In the genomic region with DNA sequence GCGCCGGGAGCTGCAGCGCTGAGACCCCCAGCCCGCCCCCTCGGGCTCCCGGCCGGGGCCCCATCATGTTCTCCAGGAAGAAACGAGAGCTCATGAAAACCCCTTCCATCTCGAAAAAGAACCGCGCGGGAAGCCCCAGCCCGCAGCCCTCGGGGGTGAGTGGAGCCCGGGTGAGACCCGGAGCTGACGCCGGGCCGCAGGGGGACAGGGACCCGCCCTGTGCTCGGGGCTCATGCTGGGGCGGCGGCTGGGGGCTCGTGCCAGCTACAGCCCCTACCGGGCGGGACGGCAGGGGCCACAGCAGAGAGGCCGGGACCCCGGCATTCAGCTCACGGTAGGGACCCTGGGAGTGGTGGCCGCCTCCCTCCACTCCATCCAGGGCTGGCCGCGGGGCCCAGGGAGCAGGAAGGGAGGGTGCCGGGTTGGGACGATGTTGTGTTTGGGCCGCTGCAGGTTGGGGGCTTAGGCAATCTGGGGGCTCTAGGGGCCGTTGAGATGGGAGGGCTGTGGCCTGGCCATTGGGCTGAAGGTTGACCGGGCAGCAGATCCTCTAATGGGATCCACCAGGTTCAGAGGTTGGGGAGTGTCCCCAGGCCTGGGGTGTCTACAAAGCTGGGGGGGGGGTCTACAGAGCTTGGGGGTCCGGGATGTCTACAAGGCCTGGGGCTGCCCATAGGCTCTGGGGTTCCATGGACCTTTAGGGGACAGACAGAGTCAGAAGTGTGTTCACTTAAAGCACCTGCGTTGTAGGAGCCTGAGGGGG, we compare ENCODE assay signal across 8 cellular contexts. TPM values are rescaled to one million over a fixed set of nuclear protein-coding genes. Genes with fewer than 3 reads are reported as not detected.
A peak's percentile ranks its signal among the peaks of the same experiment; 100 is the strongest.
DNase-seq lines count a peak whose midpoint lies in the region; ATAC-seq and TF ChIP-seq lines count a peak whose summit lies in the region.

No MANE protein-coding gene starts in this region.

- H3K4me1 ChIP-seq in urinary bladder (ENCODE audit: insufficient read depth) = peaks cover 3% of the 10 kb centered on the region
- no peaks in the 10 kb centered on the region for H3K4me1 ChIP-seq in osteoblast (ENCODE audit: insufficient read depth, low read length)

- peaks cover 30% of the 10 kb centered on the region for H3K4me1 Mint-ChIP-seq in activated T-helper 2 cell treated with anti-CD3 and anti-CD28 coated beads, Interferon-gamma antibody, Interleukin-2, Interleukin-4, amounts not matched to agents 10 μg/mL and 5 μg/mL and 100 μg/mL, durations not matched to agents 14 hours and 24 hours and 36 hours (ENCODE audit: low read depth)

- H3K27ac ChIP-seq in urinary bladder (ENCODE audit: low read depth) (no peak overlapping the region), osteoblast (ENCODE audit: low read depth, low read length) (no peak overlapping the region)

- no peaks in the 10 kb centered on the region for H3K9me3 ChIP-seq in osteoblast (ENCODE audit: low read depth, low read length)

- no peaks in the 10 kb centered on the region for H3K27me3 Mint-ChIP-seq in activated T-helper 2 cell treated with anti-CD3 and anti-CD28 coated beads, Interferon-gamma antibody, Interleukin-2, Interleukin-4, amounts not matched to agents 10 μg/mL and 5 μg/mL and 100 μg/mL, durations not matched to agents 14 hours and 24 hours and 36 hours (ENCODE audit: low read depth)

- DNase-seq in GM12864 (ENCODE audit: low read depth) (no peak), kidney epithelial cell (ENCODE audit: low read depth) (no peak), NCI-H2171 treated with DMSO at 0.1 percent for 48 hours (lab: John Stamatoyannopoulos, UW) (no peak), NCI-H524 treated with DMSO at 0.1 percent for 48 hours (lab: John Stamatoyannopoulos, UW) (no peak), osteoblast (ENCODE audit: insufficient read length, low spot score, missing footprints) (no peak)
- no peak for DNase-seq in activated T-helper 2 cell treated with anti-CD3 and anti-CD28 coated beads, Interferon-gamma antibody, Interleukin-2, Interleukin-4, amounts not matched to agents 10 μg/mL and 5 μg/mL and 100 μg/mL, durations not matched to agents 14 hours and 24 hours and 36 hours (ENCODE audit: low spot score)

- TF ChIP-seq CTCF in GM12864 (IDR thresholded peaks at IDR 0.05; ENCODE audit: low read depth, low read length, missing control alignments) (no peak), kidney epithelial cell (IDR thresholded peaks at IDR 0.05; ENCODE audit: insufficient read depth, low read length, poor library complexity, severe bottlenecking) (no peak), osteoblast (IDR thresholded peaks at IDR 0.05; ENCODE audit: extremely low read depth, low read depth, low read length) (no peak)

- H3K36me3 Mint-ChIP-seq in activated T-helper 2 cell treated with anti-CD3 and anti-CD28 coated beads, Interferon-gamma antibody, Interleukin-2, Interleukin-4, amounts not matched to agents 10 μg/mL and 5 μg/mL and 100 μg/mL, durations not matched to agents 14 hours and 24 hours and 36 hours (ENCODE audit: low read depth) = peaks cover 27% of the 10 kb centered on the region

- no peaks in the 10 kb centered on the region for H3K36me3 ChIP-seq in kidney epithelial cell (ENCODE audit: control insufficient read depth, insufficient read depth, low read length)
- H3K36me3 ChIP-seq in urinary bladder (ENCODE audit: insufficient read depth) = no peaks in the 10 kb centered on the region
- H3K36me3 ChIP-seq in osteoblast (ENCODE audit: insufficient read depth, low read length) = no peaks in the 10 kb centered on the region

- H3K4me3 ChIP-seq in GM12864 (ENCODE audit: low read depth, low read length) (peak overlapping the region; percentile 94), kidney epithelial cell (ENCODE audit: low read depth, low read length) (peak overlapping the region; percentile 18), urinary bladder (ENCODE audit: low read depth, low read length) (peak overlapping the region; percentile 42), osteoblast (ENCODE audit: insufficient read depth, low read length) (no peak overlapping the region)

- H3K79me2 ChIP-seq in osteoblast (ENCODE audit: insufficient read depth, low read length) = no peaks in the 10 kb centered on the region

- H3K27me3 ChIP-seq in kidney epithelial cell (ENCODE audit: control insufficient read depth, insufficient read depth, low read length) (peaks cover 47% of the 10 kb centered on the region), osteoblast (ENCODE audit: insufficient read depth, low read length) (peaks cover 51% of the 10 kb centered on the region)

- no peaks in the 10 kb centered on the region for H3K9me3 Mint-ChIP-seq in activated T-helper 2 cell treated with anti-CD3 and anti-CD28 coated beads, Interferon-gamma antibody, Interleukin-2, Interleukin-4, amounts not matched to agents 10 μg/mL and 5 μg/mL and 100 μg/mL, durations not matched to agents 14 hours and 24 hours and 36 hours

- peak overlapping the region; percentile 87 for H3K4me3 Mint-ChIP-seq in activated T-helper 2 cell treated with anti-CD3 and anti-CD28 coated beads, Interferon-gamma antibody, Interleukin-2, Interleukin-4, amounts not matched to agents 10 μg/mL and 5 μg/mL and 100 μg/mL, durations not matched to agents 14 hours and 24 hours and 36 hours (ENCODE audit: low read depth)

- H2AFZ ChIP-seq in osteoblast (ENCODE audit: low read length) = no peak overlapping the region

- no peaks in the 10 kb centered on the region for H4K20me1 ChIP-seq in osteoblast (ENCODE audit: insufficient read depth, low read length)

- peak overlapping the region; percentile 88 for H3K27ac Mint-ChIP-seq in activated T-helper 2 cell treated with anti-CD3 and anti-CD28 coated beads, Interferon-gamma antibody, Interleukin-2, Interleukin-4, amounts not matched to agents 10 μg/mL and 5 μg/mL and 100 μg/mL, durations not matched to agents 14 hours and 24 hours and 36 hours

- WGBS in urinary bladder = 5% methylated on average over 40 of the region's 40 CpGs

- intact Hi-C loops in activated T-helper 2 cell treated with anti-CD3 and anti-CD28 coated beads, Interferon-gamma antibody, Interleukin-2, Interleukin-4, amounts not matched to agents 10 μg/mL and 5 μg/mL and 100 μg/mL, durations not matched to agents 14 hours and 24 hours and 36 hours (cut with micrococcal nuclease) = loop anchor here (2.0 to 5.0 kb wide), 3 partner anchors 27 to 40 kb away; partner anchors contain the start of genes ABCA7, CNN2 and GPX4

- no peak overlapping the region for H3K4me2 ChIP-seq in osteoblast (ENCODE audit: insufficient read depth, low read length)

- ATAC-seq in HG03280 (IDR thresholded peaks at IDR 0.05; ENCODE audit: unreplicated experiment) = peak; percentile 13

RNA-seq across cellular contexts. Expression of gene ARHGAP45, which starts 0.6 kb away (rescaled TPM):
- 158 TPM in 2 replicates for total RNA-seq in activated T-helper 2 cell treated with anti-CD3 and anti-CD28 coated beads, Interferon-gamma antibody, Interleukin-2, Interleukin-4, amounts not matched to agents 10 μg/mL and 5 μg/mL and 100 μg/mL, durations not matched to agents 14 hours and 24 hours and 36 hours
- total RNA-seq in kidney epithelial cell = 1.4 and 4.2 TPM in 2 replicates
- 5.7 TPM for total RNA-seq in urinary bladder
- 12.0 TPM for polyA plus RNA-seq in urinary bladder
- total RNA-seq in osteoblast = 0.59 and 0.72 TPM in 2 replicates

RNA-seq across cellular contexts. Expression of gene ABCA7, which starts 27.6 kb away (rescaled TPM):
- 17.2 and 19.6 TPM in 2 replicates for total RNA-seq in activated T-helper 2 cell treated with anti-CD3 and anti-CD28 coated beads, Interferon-gamma antibody, Interleukin-2, Interleukin-4, amounts not matched to agents 10 μg/mL and 5 μg/mL and 100 μg/mL, durations not matched to agents 14 hours and 24 hours and 36 hours
- total RNA-seq in kidney epithelial cell (16.4 and 17.0 TPM in 2 replicates), urinary bladder (1.9 TPM), osteoblast (33.3 and 43.0 TPM in 2 replicates)
- 5.9 TPM for polyA plus RNA-seq in urinary bladder

RNA-seq across cellular contexts. Expression of gene POLR2E, which starts 27.7 kb away (rescaled TPM):
- 260 and 272 TPM in 2 replicates for total RNA-seq in activated T-helper 2 cell treated with anti-CD3 and anti-CD28 coated beads, Interferon-gamma antibody, Interleukin-2, Interleukin-4, amounts not matched to agents 10 μg/mL and 5 μg/mL and 100 μg/mL, durations not matched to agents 14 hours and 24 hours and 36 hours
- total RNA-seq in kidney epithelial cell (204 and 267 TPM in 2 replicates), urinary bladder (35.2 TPM), osteoblast (70.2 and 74.0 TPM in 2 replicates)
- 255 TPM for polyA plus RNA-seq in urinary bladder

RNA-seq across cellular contexts. Expression of gene GPX4, which starts 36.3 kb away (rescaled TPM):
- total RNA-seq in activated T-helper 2 cell treated with anti-CD3 and anti-CD28 coated beads, Interferon-gamma antibody, Interleukin-2, Interleukin-4, amounts not matched to agents 10 μg/mL and 5 μg/mL and 100 μg/mL, durations not matched to agents 14 hours and 24 hours and 36 hours = 257 TPM in 2 replicates
- 538 and 611 TPM in 2 replicates for total RNA-seq in kidney epithelial cell
- 71.3 TPM for total RNA-seq in urinary bladder
- polyA plus RNA-seq in urinary bladder = 452 TPM
- 515 TPM in 2 replicates for total RNA-seq in osteoblast

RNA-seq across cellular contexts. Expression of gene CNN2, which starts 41.1 kb away (rescaled TPM):
- total RNA-seq in activated T-helper 2 cell treated with anti-CD3 and anti-CD28 coated beads, Interferon-gamma antibody, Interleukin-2, Interleukin-4, amounts not matched to agents 10 μg/mL and 5 μg/mL and 100 μg/mL, durations not matched to agents 14 hours and 24 hours and 36 hours = 160 and 163 TPM in 2 replicates
- 285 and 314 TPM in 2 replicates for total RNA-seq in kidney epithelial cell
- total RNA-seq in urinary bladder = 73.3 TPM
- 97.1 TPM for polyA plus RNA-seq in urinary bladder
- total RNA-seq in osteoblast = 537 and 594 TPM in 2 replicates

Comparison
In these comparisons a context has a peak if more than half of its experiments do, and no peak if none do; other contexts are left out.
1. RNA of gene ARHGAP45, which starts 0.6 kb away (total RNA-seq): 158 TPM in activated T-helper 2 cell treated with anti-CD3 and anti-CD28 coated beads, Interferon-gamma antibody, Interleukin-2, Interleukin-4, amounts not matched to agents 10 μg/mL and 5 μg/mL and 100 μg/mL, durations not matched to agents 14 hours and 24 hours and 36 hours; 5.7 TPM in urinary bladder (single experiment), 1.4 to 4.2 TPM in kidney epithelial cell and 0.59 to 0.72 TPM in osteoblast; every median in the first group is over 10 times any median in the second.